8 cellular contexts compared by ENCODE assay signal in the genomic region with DNA sequence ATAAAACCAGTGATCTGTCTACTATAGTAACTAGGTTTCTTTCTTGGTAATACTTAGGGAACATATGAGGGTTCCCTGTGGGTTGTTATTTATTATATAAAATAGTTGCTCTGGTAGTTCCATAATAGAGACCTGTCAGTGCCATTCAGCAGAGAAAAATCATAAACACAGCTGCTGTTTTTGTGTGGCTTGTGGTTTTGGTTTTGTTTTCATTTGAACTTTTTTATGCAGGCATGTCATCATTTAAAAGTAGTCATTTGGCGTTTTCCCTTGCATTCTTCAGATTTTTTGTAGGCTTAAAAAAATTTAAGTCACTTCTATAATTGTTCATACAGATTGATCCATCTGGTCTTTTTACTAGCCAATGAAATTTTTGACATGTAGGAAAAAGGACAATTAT. TPM values are rescaled to one million over a fixed set of nuclear protein-coding genes. Genes with fewer than 3 reads are reported as not detected.
DNase-seq lines count a peak whose midpoint lies in the region; ATAC-seq and TF ChIP-seq lines count a peak whose summit lies in the region.

No MANE protein-coding gene starts in this region.

- H3K27me3 ChIP-seq in cardiac muscle cell (no peaks in the 10 kb centered on the region), right cardiac atrium (ENCODE audit: control insufficient read depth, insufficient read depth) (no peaks in the 10 kb centered on the region)

- H3K4me1 ChIP-seq in cardiac muscle cell (ENCODE audit: low read depth): peaks cover 19% of the 10 kb centered on the region
- H3K4me1 ChIP-seq in right cardiac atrium (ENCODE audit: control insufficient read depth, insufficient read depth, low read length): no peaks in the 10 kb centered on the region

- H3K4me3 ChIP-seq in cardiac muscle cell (no peak overlapping the region), right cardiac atrium (ENCODE audit: low read length) (no peak overlapping the region)

- intact Hi-C loops in right cardiac atrium (cut with DNase I): no loop called here

- TF ChIP-seq CTCF in cardiac muscle cell (IDR thresholded peaks at IDR 0.05; ENCODE audit: low read depth, low read length): no peak

- 39% methylated on average over 1 of the region's 1 CpG for WGBS in right cardiac atrium

- no peaks in the 10 kb centered on the region for H3K9me3 ChIP-seq in cardiac muscle cell (ENCODE audit: low read depth)
- H3K9me3 ChIP-seq in right cardiac atrium (ENCODE audit: control insufficient read depth, low read length): no peaks in the 10 kb centered on the region

- no peaks in the 10 kb centered on the region for H3K36me3 ChIP-seq in cardiac muscle cell

- no peak for ATAC-seq in right cardiac atrium
- ATAC-seq in HG02938 (IDR thresholded peaks at IDR 0.05; ENCODE audit: unreplicated experiment): peak; percentile 86

- peak in 1 of 2 donors; percentile 60 for DNase-seq in cardiac muscle cell (ENCODE audit: low read depth in 1 of 2, low spot score in 1 of 2)
- no peak for DNase-seq in right cardiac atrium
- DNase-seq in T follicular helper cell (ENCODE audit: low read depth): peak; percentile 4
- DNase-seq in non-pigmented ciliary epithelial cell (ENCODE audit: low read depth): peak; percentile 67
- DNase-seq in amniotic stem cell (lab: John Stamatoyannopoulos, UW): no peak
- no peak for DNase-seq in COLO668 (lab: John Stamatoyannopoulos, UW; ENCODE audit: unreplicated experiment)
- no peak for DNase-seq in NCI-H345 (lab: John Stamatoyannopoulos, UW)

- H3K27ac ChIP-seq in cardiac muscle cell (peak overlapping the region; percentile 90), right cardiac atrium (ENCODE audit: low read length) (no peak overlapping the region)

RNA-seq across cellular contexts. Expression of a gene that starts 47.9 kb away (rescaled TPM):
- total RNA-seq in cardiac muscle cell: 6.5 and 13.0 TPM in 2 replicates
- polyA plus RNA-seq in cardiac muscle cell: 6.1 and 7.3 TPM in 2 replicates
- total RNA-seq in right cardiac atrium: 10 to 100 TPM; 20.7 to 22.3 (median 21.7) TPM
- polyA plus RNA-seq in right cardiac atrium: 4.6 TPM

RNA-seq across cellular contexts. Expression of a gene that starts 54.8 kb away (rescaled TPM):
- total RNA-seq in cardiac muscle cell: 0.46 and 2.7 TPM in 2 replicates
- polyA plus RNA-seq in cardiac muscle cell: 0.54 and 3.2 TPM in 2 replicates
- total RNA-seq in right cardiac atrium: 1 to 10 TPM; 1.1 to 1.4 (median 1.2) TPM
- polyA plus RNA-seq in right cardiac atrium: 1.9 TPM

Comparison
In these comparisons a context has a peak if more than half of its experiments do, and no peak if none do; other contexts are left out.
1. DNase-seq: peak in T follicular helper cell (single experiment) and non-pigmented ciliary epithelial cell (single experiment); none in right cardiac atrium (0 of 3), amniotic stem cell (single experiment), COLO668 (single experiment) and NCI-H345 (single experiment).